In genomic region chr2:53970898-53971681, GRCh38 we compare ENCODE assay signal across 8 cellular contexts. TPM values are rescaled to one million over a fixed set of nuclear protein-coding genes. Genes with fewer than 3 reads are reported as not detected.
DNase-seq lines count a peak whose midpoint lies in the region; ATAC-seq and TF ChIP-seq lines count a peak whose summit lies in the region.

A gene with protein sequence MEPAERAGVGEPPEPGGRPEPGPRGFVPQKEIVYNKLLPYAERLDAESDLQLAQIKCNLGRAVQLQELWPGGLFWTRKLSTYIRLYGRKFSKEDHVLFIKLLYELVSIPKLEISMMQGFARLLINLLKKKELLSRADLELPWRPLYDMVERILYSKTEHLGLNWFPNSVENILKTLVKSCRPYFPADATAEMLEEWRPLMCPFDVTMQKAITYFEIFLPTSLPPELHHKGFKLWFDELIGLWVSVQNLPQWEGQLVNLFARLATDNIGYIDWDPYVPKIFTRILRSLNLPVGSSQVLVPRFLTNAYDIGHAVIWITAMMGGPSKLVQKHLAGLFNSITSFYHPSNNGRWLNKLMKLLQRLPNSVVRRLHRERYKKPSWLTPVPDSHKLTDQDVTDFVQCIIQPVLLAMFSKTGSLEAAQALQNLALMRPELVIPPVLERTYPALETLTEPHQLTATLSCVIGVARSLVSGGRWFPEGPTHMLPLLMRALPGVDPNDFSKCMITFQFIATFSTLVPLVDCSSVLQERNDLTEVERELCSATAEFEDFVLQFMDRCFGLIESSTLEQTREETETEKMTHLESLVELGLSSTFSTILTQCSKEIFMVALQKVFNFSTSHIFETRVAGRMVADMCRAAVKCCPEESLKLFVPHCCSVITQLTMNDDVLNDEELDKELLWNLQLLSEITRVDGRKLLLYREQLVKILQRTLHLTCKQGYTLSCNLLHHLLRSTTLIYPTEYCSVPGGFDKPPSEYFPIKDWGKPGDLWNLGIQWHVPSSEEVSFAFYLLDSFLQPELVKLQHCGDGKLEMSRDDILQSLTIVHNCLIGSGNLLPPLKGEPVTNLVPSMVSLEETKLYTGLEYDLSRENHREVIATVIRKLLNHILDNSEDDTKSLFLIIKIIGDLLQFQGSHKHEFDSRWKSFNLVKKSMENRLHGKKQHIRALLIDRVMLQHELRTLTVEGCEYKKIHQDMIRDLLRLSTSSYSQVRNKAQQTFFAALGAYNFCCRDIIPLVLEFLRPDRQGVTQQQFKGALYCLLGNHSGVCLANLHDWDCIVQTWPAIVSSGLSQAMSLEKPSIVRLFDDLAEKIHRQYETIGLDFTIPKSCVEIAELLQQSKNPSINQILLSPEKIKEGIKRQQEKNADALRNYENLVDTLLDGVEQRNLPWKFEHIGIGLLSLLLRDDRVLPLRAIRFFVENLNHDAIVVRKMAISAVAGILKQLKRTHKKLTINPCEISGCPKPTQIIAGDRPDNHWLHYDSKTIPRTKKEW (N-terminal part only) (minus strand): TSS chr2:53970993. CDS start chr2:53970784, 209 bp downstream.

- TSS peak; percentile 88 for BruUV-seq in OCI-LY7 (replicated peaks; lab: Mats Ljungman, UMichigan)

- H3K9me2 ChIP-seq in OCI-LY7 (ENCODE audit: insufficient read depth, low read length) = no peaks in the 10 kb centered on the region

- DNase-seq in DMS 273 (lab: John Stamatoyannopoulos, UW; ENCODE audit: unreplicated experiment) (peak; percentile 97), HuH-7.5 (ENCODE audit: low spot score) (peak; percentile 91), OCI-LY7 (ENCODE audit: low spot score) (peak; percentile 91), activated T-cell treated with anti-CD3 and anti-CD28 coated beads for 4 hours (peak; percentile 94), epithelial cell of prostate (ENCODE audit: low read depth, low spot score) (no peak)
- peak; percentile 91 to 95 for DNase-seq in stimulated activated CD8-positive, alpha-beta memory T cell treated with anti-CD3 and anti-CD28 coated beads, Interleukin-2, amount 100 ng/mL, for 48 hours (ENCODE audit: low read depth in 2 of 2)

- H3K27ac ChIP-seq in OCI-LY7 (ENCODE audit: low read depth, low read length, poor library complexity, severe bottlenecking) (peak within 1 kb of the TSS; percentile 60), epithelial cell of prostate (peak within 1 kb of the TSS; percentile 85)

- H3K4me3 ChIP-seq in OCI-LY7 (ENCODE audit: low read depth, low read length, poor library complexity, severe bottlenecking) = peak within 1 kb of the TSS; percentile 96
- H3K4me3 ChIP-seq in mononuclear cell (ENCODE audit: low read length) = peak within 1 kb of the TSS; percentile 98

- intact Hi-C loops in OCI-LY7 (cut with micrococcal nuclease; ENCODE audit: unreplicated experiment) = no loop called here

- peaks cover 24% of the 10 kb centered on the region for H3K4me1 ChIP-seq in OCI-LY7 (ENCODE audit: insufficient read depth, low read length, poor library complexity, severe bottlenecking)
- peaks cover 37% of the 10 kb centered on the region for H3K4me1 ChIP-seq in mononuclear cell (ENCODE audit: insufficient read depth, low read length)

- peaks cover 12% of the 10 kb centered on the region; the same call in 1 of the 2 replicates for H3K36me3 ChIP-seq in OCI-LY7 (ENCODE audit: insufficient read depth, low read length)

- CTCF ChIA-PET in OCI-LY7 (lab: Charles Lee; ENCODE audit: unreplicated experiment) = no interaction called here

- H3K27me3 ChIP-seq in mononuclear cell (ENCODE audit: insufficient read depth, low read length) = no peaks in the 10 kb centered on the region

- no peaks in the 10 kb centered on the region for H3K9me3 ChIP-seq in OCI-LY7 (ENCODE audit: low read length)
- H3K9me3 ChIP-seq in mononuclear cell (ENCODE audit: low read depth, low read length) = no peaks in the 10 kb centered on the region

- POLR2A ChIA-PET in OCI-LY7 (lab: Charles Lee) = interaction anchor here (0.6 to 4.0 kb wide), 13 partner anchors 7 to 590 kb away, joined by 3 to 24 read pairs (median 7); partner anchors contain the start of gene CHAC2

- H4K20me1 ChIP-seq in OCI-LY7 (ENCODE audit: insufficient read depth, low read length) = peaks cover 17% of the 10 kb centered on the region

- TF ChIP-seq CTCF in OCI-LY7 (conservative IDR thresholded peaks at IDR 0.05; ENCODE audit: low read length) = no peak

- H3K79me2 ChIP-seq in OCI-LY7 (ENCODE audit: insufficient read depth, low read depth, low read length) = peaks cover 55% of the 10 kb centered on the region

- H2AFZ ChIP-seq in OCI-LY7 (ENCODE audit: low read length) = peak within 1 kb of the TSS; percentile 66

- peak; percentile 81 for ATAC-seq in GM21526 (IDR thresholded peaks at IDR 0.05; ENCODE audit: low FRiP score, unreplicated experiment)

- H3K4me2 ChIP-seq in OCI-LY7 (ENCODE audit: low read length) = peak within 1 kb of the TSS; percentile 85

RNA-seq across cellular contexts. Expression of the gene that starts here (rescaled TPM):
- total RNA-seq in OCI-LY7 (2014; rRNA removed; shearing (Covaris generic)) = 38.0 and 38.8 TPM in 2 replicates
- total RNA-seq in OCI-LY7 (2022) (73.7 and 82.9 TPM in 2 replicates), mononuclear cell (141 TPM)
